In genomic region chr14:93245764-93246420, GRCh38 we compare ENCODE assay signal across 22 cellular contexts.
"Had no signal": no experiment of that assay in that cellular context is flagged by ENCODE, and none has a peak within 500 bp of the region (broad histone marks: within the 10 kb centered on the region; RNA-seq: fewer than 3 reads in every experiment).

No MANE protein-coding gene starts in this region.

- H3K27ac Mint-ChIP-seq: activated naive CD8-positive, alpha-beta T cell treated with anti-CD3 and anti-CD28 coated beads for 36 hours; activated T-cell treated with anti-CD3 and anti-CD28 coated beads, Interleukin-2, amount 50 U/mL, for 24 hours; activated T-helper 17 cell treated with anti-CD3 and anti-CD28 coated beads, Interleukin-2, amount 50 U/mL, for 72 hours; WTC11 had no signal

- DNase-seq: activated CD8-positive, alpha-beta memory T cell treated with anti-CD3 and anti-CD28 coated beads for 24 hours; activated CD8-positive, alpha-beta memory T cell treated with anti-CD3 and anti-CD28 coated beads, Interleukin-2, amount 50 U/mL, for 4 hours; activated naive CD8-positive, alpha-beta T cell treated with anti-CD3 and anti-CD28 coated beads for 36 hours; activated T-cell treated with anti-CD3 and anti-CD28 coated beads, Interleukin-2, amount 50 U/mL, for 24 hours; amniotic stem cell; foreskin fibroblast; heart right ventricle; islet precursor cell; left cardiac atrium; mesenchymal stem cell; nucleus accumbens; stimulated activated CD4-positive, alpha-beta T cell treated with anti-CD3 and anti-CD28 coated beads, Interleukin-4, amount 100 ng/mL, for 1 hour; stimulated activated naive CD4-positive, alpha-beta T cell treated with Interleukin-2 at 50 U/mL for 16 hours; T-helper 1 cell; T-helper 9 cell; upper lobe of right lung had no signal

- H3K9me3 ChIP-seq: heart right ventricle, thoracic aorta, upper lobe of right lung had no signal

- H3K27ac ChIP-seq: cardiac muscle cell, epithelial cell of prostate, heart right ventricle, thoracic aorta, upper lobe of right lung had no signal

- H3K4me3 Mint-ChIP-seq: activated naive CD8-positive, alpha-beta T cell treated with anti-CD3 and anti-CD28 coated beads for 36 hours; activated T-cell treated with anti-CD3 and anti-CD28 coated beads, Interleukin-2, amount 50 U/mL, for 24 hours; activated T-helper 17 cell treated with anti-CD3 and anti-CD28 coated beads, Interleukin-2, amount 50 U/mL, for 72 hours; WTC11 had no signal

- ATAC-seq: activated T-helper 17 cell treated with anti-CD3 and anti-CD28 coated beads, Interleukin-2, amount 50 U/mL, for 72 hours; heart right ventricle; left cardiac atrium; sciatic nerve; upper lobe of right lung; WTC11 had no signal

- H3K4me1 ChIP-seq: heart right ventricle, upper lobe of right lung had no signal

- H3K4me3 ChIP-seq: cardiac muscle cell, heart right ventricle, thoracic aorta, upper lobe of right lung had no signal

- H3K9me3 Mint-ChIP-seq: activated naive CD8-positive, alpha-beta T cell treated with anti-CD3 and anti-CD28 coated beads for 36 hours; activated T-cell treated with anti-CD3 and anti-CD28 coated beads, Interleukin-2, amount 50 U/mL, for 24 hours; activated T-helper 17 cell treated with anti-CD3 and anti-CD28 coated beads, Interleukin-2, amount 50 U/mL, for 72 hours; WTC11 had no signal

- H3K27me3 ChIP-seq: cardiac muscle cell, heart right ventricle, upper lobe of right lung had no signal

- H3K4me1 Mint-ChIP-seq: activated T-helper 17 cell treated with anti-CD3 and anti-CD28 coated beads, Interleukin-2, amount 50 U/mL, for 72 hours had no signal

- H3K27me3 Mint-ChIP-seq: activated naive CD8-positive, alpha-beta T cell treated with anti-CD3 and anti-CD28 coated beads for 36 hours; activated T-cell treated with anti-CD3 and anti-CD28 coated beads, Interleukin-2, amount 50 U/mL, for 24 hours; activated T-helper 17 cell treated with anti-CD3 and anti-CD28 coated beads, Interleukin-2, amount 50 U/mL, for 72 hours had no signal
